Comparison of ENCODE assay signal across 13 cellular contexts in genomic region chr7:108203433-108204002, GRCh38.
DNase-seq lines count a peak whose midpoint lies in the region; ATAC-seq and TF ChIP-seq lines count a peak whose summit lies in the region.
"Had no signal": no experiment of that assay in that cellular context is flagged by ENCODE, and none has a peak within 500 bp of the region (broad histone marks: within the 10 kb centered on the region; RNA-seq: fewer than 3 reads in every experiment).

No MANE protein-coding gene starts in this region.

- no peak for TF ChIP-seq CTCF in foreskin keratinocyte (conservative IDR thresholded peaks at IDR 0.05)

- no peak overlapping the region for H3K27ac ChIP-seq in foreskin keratinocyte

- ATAC-seq in GM18861 (IDR thresholded peaks at IDR 0.05; ENCODE audit: unreplicated experiment) (peak; percentile 64), GM21786 (IDR thresholded peaks at IDR 0.05; ENCODE audit: unreplicated experiment) (peak; percentile 79), HG03558 (IDR thresholded peaks at IDR 0.05; ENCODE audit: extremely low read depth, unreplicated experiment) (peak; percentile 66), foreskin keratinocyte (no peak)
- ATAC-seq: Right ventricle myocardium inferior had no signal

- peaks cover 11% of the 10 kb centered on the region for H3K4me1 ChIP-seq in foreskin keratinocyte

- peak; percentile 45 for DNase-seq in dermis blood vessel endothelial cell
- DNase-seq in stimulated activated CD4-positive, alpha-beta T cell treated with anti-CD3 and anti-CD28 coated beads, Interleukin-1b, Interleukin-23, amount 100 ng/mL, for 48 hours, result no peak
- no peak for DNase-seq in HT-29 (ENCODE audit: low spot score)
- no peak for DNase-seq in EL
- no peak for DNase-seq in foreskin keratinocyte
- DNase-seq: activated CD4-positive, alpha-beta T cell treated with anti-CD3 and anti-CD28 coated beads, Interleukin-2, amount 50 U/mL, for 1 hour; DMS153; immature natural killer cell; stimulated activated CD4-positive, alpha-beta T cell treated with anti-CD3 and anti-CD28 coated beads, Interleukin-15, amount 100 ng/mL, for 24 hours had no signal

- no peaks in the 10 kb centered on the region for H3K27me3 ChIP-seq in foreskin keratinocyte
